1 cellular context compared by ENCODE assay signal in the genomic region with DNA sequence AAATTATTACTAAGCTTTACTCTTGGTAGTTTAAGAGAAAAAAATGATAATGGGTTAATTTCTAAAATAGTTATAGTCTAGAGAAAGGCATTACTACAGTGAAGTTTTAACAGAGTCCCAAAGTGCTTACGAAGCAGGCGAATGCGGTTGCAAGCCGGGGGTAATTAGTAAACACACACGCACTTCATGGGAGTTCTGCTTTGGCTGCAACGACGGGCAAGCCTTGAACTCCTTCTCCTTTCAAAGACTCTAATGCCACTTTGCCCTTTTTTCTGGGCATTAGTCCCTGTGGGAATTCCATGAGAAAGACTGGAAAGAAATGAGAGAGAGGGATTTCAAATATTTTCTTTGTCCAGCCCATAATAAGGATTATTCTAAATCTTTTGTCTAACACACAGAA.
TF ChIP-seq lines count a peak whose summit lies in the region.

No MANE protein-coding gene starts in this region.

TF ChIP-seq in SK-N-SH, 30 proteins besides CTCF, POLR2A, EP300 and RAD21 (continued from another document):
- TF ChIP-seq, protein P1, sequence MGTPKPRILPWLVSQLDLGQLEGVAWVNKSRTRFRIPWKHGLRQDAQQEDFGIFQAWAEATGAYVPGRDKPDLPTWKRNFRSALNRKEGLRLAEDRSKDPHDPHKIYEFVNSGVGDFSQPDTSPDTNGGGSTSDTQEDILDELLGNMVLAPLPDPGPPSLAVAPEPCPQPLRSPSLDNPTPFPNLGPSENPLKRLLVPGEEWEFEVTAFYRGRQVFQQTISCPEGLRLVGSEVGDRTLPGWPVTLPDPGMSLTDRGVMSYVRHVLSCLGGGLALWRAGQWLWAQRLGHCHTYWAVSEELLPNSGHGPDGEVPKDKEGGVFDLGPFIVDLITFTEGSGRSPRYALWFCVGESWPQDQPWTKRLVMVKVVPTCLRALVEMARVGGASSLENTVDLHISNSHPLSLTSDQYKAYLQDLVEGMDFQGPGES (IDR thresholded peaks at IDR 0.05; ENCODE audit: low read depth, low read length), result no peak
- TF ChIP-seq, protein P2, sequence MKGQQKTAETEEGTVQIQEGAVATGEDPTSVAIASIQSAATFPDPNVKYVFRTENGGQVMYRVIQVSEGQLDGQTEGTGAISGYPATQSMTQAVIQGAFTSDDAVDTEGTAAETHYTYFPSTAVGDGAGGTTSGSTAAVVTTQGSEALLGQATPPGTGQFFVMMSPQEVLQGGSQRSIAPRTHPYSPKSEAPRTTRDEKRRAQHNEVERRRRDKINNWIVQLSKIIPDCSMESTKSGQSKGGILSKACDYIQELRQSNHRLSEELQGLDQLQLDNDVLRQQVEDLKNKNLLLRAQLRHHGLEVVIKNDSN (IDR thresholded peaks at IDR 0.05; ENCODE audit: borderline replicate concordance, low read depth), result no peak
- TF ChIP-seq YY1 (IDR thresholded peaks at IDR 0.05; ENCODE audit: low read depth) (no peak), ELF1 (IDR thresholded peaks at IDR 0.05) (no peak), CHD2 (IDR thresholded peaks at IDR 0.05; ENCODE audit: low read length, partially characterized antibody) (no peak), RFX5 (IDR thresholded peaks at IDR 0.05; ENCODE audit: low read length) (no peak), FOSL2 (IDR thresholded peaks at IDR 0.05; ENCODE audit: borderline replicate concordance, low read depth) (no peak)
- TF ChIP-seq, protein P3, sequence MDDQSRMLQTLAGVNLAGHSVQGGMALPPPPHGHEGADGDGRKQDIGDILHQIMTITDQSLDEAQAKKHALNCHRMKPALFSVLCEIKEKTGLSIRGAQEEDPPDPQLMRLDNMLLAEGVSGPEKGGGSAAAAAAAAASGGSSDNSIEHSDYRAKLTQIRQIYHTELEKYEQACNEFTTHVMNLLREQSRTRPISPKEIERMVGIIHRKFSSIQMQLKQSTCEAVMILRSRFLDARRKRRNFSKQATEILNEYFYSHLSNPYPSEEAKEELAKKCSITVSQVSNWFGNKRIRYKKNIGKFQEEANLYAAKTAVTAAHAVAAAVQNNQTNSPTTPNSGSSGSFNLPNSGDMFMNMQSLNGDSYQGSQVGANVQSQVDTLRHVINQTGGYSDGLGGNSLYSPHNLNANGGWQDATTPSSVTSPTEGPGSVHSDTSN (IDR thresholded peaks at IDR 0.05), result no peak
